In genomic region chrX:49072712-49073095, GRCh38 we compare ENCODE assay signal across 7 cellular contexts.
DNase-seq lines count a peak whose midpoint lies in the region; ATAC-seq and TF ChIP-seq lines count a peak whose summit lies in the region.
"Had no signal": no experiment of that assay in that cellular context is flagged by ENCODE, and none has a peak within 500 bp of the region (broad histone marks: within the 10 kb centered on the region; RNA-seq: fewer than 3 reads in every experiment).

No MANE protein-coding gene starts in this region.

- ATAC-seq in activated naive CD8-positive, alpha-beta T cell treated with anti-CD3 and anti-CD28 coated beads, Interleukin-2, amount 50 U/mL, for 24 hours: no peak
- ATAC-seq in GM21723 (IDR thresholded peaks at IDR 0.05; ENCODE audit: unreplicated experiment): no peak
- ATAC-seq in GM21786 (IDR thresholded peaks at IDR 0.05; ENCODE audit: unreplicated experiment): no peak

- H3K27ac Mint-ChIP-seq in activated naive CD8-positive, alpha-beta T cell treated with anti-CD3 and anti-CD28 coated beads, Interleukin-2, amount 50 U/mL, for 24 hours: no peak overlapping the region
- peak overlapping the region in 2 of 3 experiments; percentile 68 to 80 for H3K27ac Mint-ChIP-seq in nephron

- H3K27me3 Mint-ChIP-seq in activated naive CD8-positive, alpha-beta T cell treated with anti-CD3 and anti-CD28 coated beads, Interleukin-2, amount 50 U/mL, for 24 hours: no peaks in the 10 kb centered on the region
- H3K27me3 Mint-ChIP-seq in nephron (ENCODE audit: low read depth): no peaks in the 10 kb centered on the region

- H3K9me3 Mint-ChIP-seq in activated naive CD8-positive, alpha-beta T cell treated with anti-CD3 and anti-CD28 coated beads, Interleukin-2, amount 50 U/mL, for 24 hours: no peaks in the 10 kb centered on the region
- H3K9me3 Mint-ChIP-seq in nephron: peaks cover 9% of the 10 kb centered on the region

- H3K4me3 Mint-ChIP-seq in activated naive CD8-positive, alpha-beta T cell treated with anti-CD3 and anti-CD28 coated beads, Interleukin-2, amount 50 U/mL, for 24 hours: peak overlapping the region; percentile 80
- peak overlapping the region; percentile 84 to 90 (median 86) for H3K4me3 Mint-ChIP-seq in nephron

- TF ChIP-seq CTCF in nephron (IDR thresholded peaks at IDR 0.05; ENCODE audit: unreplicated experiment in 3 of 3): no peak

- DNase-seq in ELR (ENCODE audit: low read depth) (peak; percentile 19), NK-92 (lab: John Stamatoyannopoulos, UW; ENCODE audit: unreplicated experiment) (no peak)
- no peak for DNase-seq in activated naive CD8-positive, alpha-beta T cell treated with anti-CD3 and anti-CD28 coated beads, Interleukin-2, amount 50 U/mL, for 24 hours
- DNase-seq: NCI-H1092 had no signal

- H3K36me3 Mint-ChIP-seq in activated naive CD8-positive, alpha-beta T cell treated with anti-CD3 and anti-CD28 coated beads, Interleukin-2, amount 50 U/mL, for 24 hours (ENCODE audit: low read depth): peaks cover 2% of the 10 kb centered on the region
- peaks cover 7% of the 10 kb centered on the region for H3K36me3 Mint-ChIP-seq in nephron (ENCODE audit: low read depth)

- peaks cover 18% of the 10 kb centered on the region for H3K4me1 Mint-ChIP-seq in activated naive CD8-positive, alpha-beta T cell treated with anti-CD3 and anti-CD28 coated beads, Interleukin-2, amount 50 U/mL, for 24 hours
- no peaks in the 10 kb centered on the region for H3K4me1 Mint-ChIP-seq in nephron
